In the genomic region with DNA sequence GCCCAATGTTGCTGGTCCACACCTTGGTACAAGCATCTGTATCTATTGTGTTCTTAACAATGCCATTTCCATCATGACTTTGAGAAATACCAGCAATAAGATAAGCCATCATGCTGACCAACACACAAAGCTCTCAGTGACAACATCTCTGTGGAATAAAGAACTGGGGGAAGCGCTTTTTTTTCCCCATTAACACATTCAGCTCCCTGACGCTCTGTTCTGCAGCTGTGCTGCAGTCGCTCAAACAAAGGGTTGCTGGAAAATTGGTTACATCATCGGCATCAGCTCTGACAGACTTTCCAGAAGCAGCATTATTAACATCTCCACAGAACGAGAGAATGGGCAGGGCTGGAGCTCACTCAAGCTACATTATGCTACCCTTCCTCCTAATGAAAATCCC, we compare ENCODE assay signal across 15 cellular contexts. TPM values are rescaled to one million over a fixed set of nuclear protein-coding genes. Genes with fewer than 3 reads are reported as not detected.
"Had no signal": no experiment of that assay in that cellular context is flagged by ENCODE, and none has a peak within 500 bp of the region (broad histone marks: within the 10 kb centered on the region; RNA-seq: fewer than 3 reads in every experiment).

No MANE protein-coding gene starts in this region.

- H3K9me3 ChIP-seq: gastrocnemius medialis, heart right ventricle, thoracic aorta had no signal

- H3K27ac Mint-ChIP-seq: activated CD4-positive, alpha-beta memory T cell treated with anti-CD3 and anti-CD28 coated beads, Interleukin-2, amount 10 ng/mL, durations not matched to agents 7 days and 5 days; activated naive CD4-positive, alpha-beta T cell treated with anti-CD3 and anti-CD28 coated beads, Interleukin-2, amount 10 ng/mL, durations not matched to agents 7 days and 5 days; activated T-cell treated with anti-CD3 and anti-CD28 coated beads, Interleukin-2, amount 50 U/mL, for 24 hours; mesothelial cell of epicardium; nephron progenitor cell; stimulated activated effector memory CD8-positive, alpha-beta T cell treated with anti-CD3 and anti-CD28 coated beads, Interleukin-12 subunit alpha, Interleukin-12 subunit beta, amount 100 ng/mL, for 72 hours had no signal

- H3K36me3 Mint-ChIP-seq: activated naive CD4-positive, alpha-beta T cell treated with anti-CD3 and anti-CD28 coated beads, Interleukin-2, amount 10 ng/mL, durations not matched to agents 7 days and 5 days; mesothelial cell of epicardium; stimulated activated effector memory CD8-positive, alpha-beta T cell treated with anti-CD3 and anti-CD28 coated beads, Interleukin-12 subunit alpha, Interleukin-12 subunit beta, amount 100 ng/mL, for 72 hours had no signal

- H3K4me3 ChIP-seq: cardiac muscle cell, gastrocnemius medialis, heart right ventricle, lung, thoracic aorta had no signal

- H3K9me3 Mint-ChIP-seq: activated CD4-positive, alpha-beta memory T cell treated with anti-CD3 and anti-CD28 coated beads, Interleukin-2, amount 10 ng/mL, durations not matched to agents 7 days and 5 days; activated naive CD4-positive, alpha-beta T cell treated with anti-CD3 and anti-CD28 coated beads, Interleukin-2, amount 10 ng/mL, durations not matched to agents 7 days and 5 days; activated T-cell treated with anti-CD3 and anti-CD28 coated beads, Interleukin-2, amount 50 U/mL, for 24 hours; nephron progenitor cell; stimulated activated effector memory CD8-positive, alpha-beta T cell treated with anti-CD3 and anti-CD28 coated beads, Interleukin-12 subunit alpha, Interleukin-12 subunit beta, amount 100 ng/mL, for 72 hours had no signal

- H3K27me3 Mint-ChIP-seq: activated CD4-positive, alpha-beta memory T cell treated with anti-CD3 and anti-CD28 coated beads, Interleukin-2, amount 10 ng/mL, durations not matched to agents 7 days and 5 days; activated naive CD4-positive, alpha-beta T cell treated with anti-CD3 and anti-CD28 coated beads, Interleukin-2, amount 10 ng/mL, durations not matched to agents 7 days and 5 days had no signal

- H3K4me1 ChIP-seq: gastrocnemius medialis, heart right ventricle had no signal

- H3K4me1 Mint-ChIP-seq: activated CD4-positive, alpha-beta memory T cell treated with anti-CD3 and anti-CD28 coated beads, Interleukin-2, amount 10 ng/mL, durations not matched to agents 7 days and 5 days; activated naive CD4-positive, alpha-beta T cell treated with anti-CD3 and anti-CD28 coated beads, Interleukin-2, amount 10 ng/mL, durations not matched to agents 7 days and 5 days; mesothelial cell of epicardium; stimulated activated effector memory CD8-positive, alpha-beta T cell treated with anti-CD3 and anti-CD28 coated beads, Interleukin-12 subunit alpha, Interleukin-12 subunit beta, amount 100 ng/mL, for 72 hours had no signal

- H3K4me3 Mint-ChIP-seq: activated CD4-positive, alpha-beta memory T cell treated with anti-CD3 and anti-CD28 coated beads, Interleukin-2, amount 10 ng/mL, durations not matched to agents 7 days and 5 days; activated naive CD4-positive, alpha-beta T cell treated with anti-CD3 and anti-CD28 coated beads, Interleukin-2, amount 10 ng/mL, durations not matched to agents 7 days and 5 days; activated T-cell treated with anti-CD3 and anti-CD28 coated beads, Interleukin-2, amount 50 U/mL, for 24 hours; mesothelial cell of epicardium; nephron progenitor cell; stimulated activated effector memory CD8-positive, alpha-beta T cell treated with anti-CD3 and anti-CD28 coated beads, Interleukin-12 subunit alpha, Interleukin-12 subunit beta, amount 100 ng/mL, for 72 hours had no signal

- H3K36me3 ChIP-seq: cardiac muscle cell, gastrocnemius medialis, heart right ventricle, thoracic aorta had no signal

- H3K27ac ChIP-seq: cardiac muscle cell, gastrocnemius medialis, heart right ventricle, thoracic aorta had no signal

- DNase-seq: activated CD4-positive, alpha-beta memory T cell treated with anti-CD3 and anti-CD28 coated beads, Interleukin-2, amount 10 ng/mL, durations not matched to agents 7 days and 5 days; activated CD4-positive, alpha-beta T cell treated with anti-CD3 and anti-CD28 coated beads for 4 hours; activated naive CD4-positive, alpha-beta T cell treated with anti-CD3 and anti-CD28 coated beads, Interleukin-2, amount 10 ng/mL, durations not matched to agents 7 days and 5 days; activated T-cell treated with anti-CD3 and anti-CD28 coated beads, Interleukin-2, amount 50 U/mL, for 24 hours; gastrocnemius medialis; heart right ventricle; nephron progenitor cell had no signal

- H3K27me3 ChIP-seq: cardiac muscle cell had no signal

RNA-seq across cellular contexts. Expression of a gene that starts 39.9 kb away (rescaled TPM):
- total RNA-seq: activated CD4-positive, alpha-beta memory T cell treated with anti-CD3 and anti-CD28 coated beads, Interleukin-2, amount 10 ng/mL, durations not matched to agents 7 days and 5 days; dermis microvascular lymphatic vessel endothelial cell; epithelial cell of proximal tubule; gastrocnemius medialis; osteocyte; thoracic aorta had no signal
